8 cellular contexts compared by ENCODE assay signal in the genomic region with DNA sequence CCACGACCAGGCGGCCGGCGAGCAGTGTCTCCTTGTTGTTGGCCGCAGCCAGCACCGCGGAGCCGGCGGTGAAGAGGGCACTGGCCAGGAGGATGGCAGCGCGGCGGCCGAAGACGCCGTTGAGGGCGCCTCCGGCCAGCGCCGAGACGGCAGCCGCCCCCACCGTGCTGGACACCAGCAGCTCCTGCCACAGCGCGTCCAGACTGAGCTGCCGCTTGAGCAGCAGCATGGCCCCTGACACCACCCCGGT. TPM values are rescaled to one million over a fixed set of nuclear protein-coding genes. Genes with fewer than 3 reads are reported as not detected.
DNase-seq lines count a peak whose midpoint lies in the region; ATAC-seq, FAIRE-seq and TF ChIP-seq lines count a peak whose summit lies in the region.

No MANE protein-coding gene starts in this region.

- H3K27me3 Mint-ChIP-seq in CD4-positive, alpha-beta memory T cell, result peaks cover 3% of the 10 kb centered on the region in 2 donors
- peaks cover 18% of the 10 kb centered on the region for H3K27me3 Mint-ChIP-seq in nephron (ENCODE audit: low read depth)

- BruUV-seq in PC-3 (replicated peaks; lab: Mats Ljungman, UMichigan), result no TSS peak

- POLR2A ChIA-PET in CD4-positive, alpha-beta memory T cell (lab: Charles Lee; ENCODE audit: partially characterized antibody), result interaction anchor here (0.6 to 2.7 kb wide), 3 partner anchors 10 to 94 kb away, joined by 4 to 12 read pairs (median 4); no protein-coding TSS in a partner anchor
- POLR2A ChIA-PET in PC-3 (lab: Charles Lee; ENCODE audit: unreplicated experiment), result no interaction called here
- POLR2A ChIA-PET in HEK293T (lab: Yijun Ruan, JAX), result interaction anchor here (1.1 to 1.5 kb wide), 2 partner anchors 42 to 94 kb away, joined by 3 to 4 read pairs; no protein-coding TSS in a partner anchor

- FAIRE-seq in GM12891 (lab: Jason Lieb, UNC), result no peak

- no peaks in the 10 kb centered on the region for H3F3A ChIP-seq in PC-3 (ENCODE audit: low read length, unreplicated experiment)

- H3K27ac ChIP-seq in CD4-positive, alpha-beta memory T cell (ENCODE audit: low read depth, low read length), result peak overlapping the region; percentile 59
- no peak overlapping the region for H3K27ac ChIP-seq in PC-3 (ENCODE audit: low read length)

- peak overlapping the region; percentile 80 to 89 (median 85) for H3K4me3 Mint-ChIP-seq in CD4-positive, alpha-beta memory T cell
- H3K4me3 Mint-ChIP-seq in nephron, result peak overlapping the region; percentile 86 to 91 (median 88)

- peak; percentile 54 for ATAC-seq in PC-3

- H2AFZ ChIP-seq in PC-3 (ENCODE audit: low read length), result peak overlapping the region; percentile 95

- TF ChIP-seq POLR2A in GM12891 (IDR thresholded peaks at IDR 0.05; ENCODE audit: low read depth, low read length), result no peak

- intact Hi-C loops in CD4-positive, alpha-beta memory T cell (cut with micrococcal nuclease), result loop anchor here (5.0 kb wide), 2 partner anchors 423 to 483 kb away; no protein-coding TSS in a partner anchor
- intact Hi-C loops in PC-3 (cut with micrococcal nuclease), result no loop called here

- H3K79me2 ChIP-seq in PC-3 (ENCODE audit: low read length), result no peaks in the 10 kb centered on the region

- TF ChIP-seq CTCF in PC-3 (conservative IDR thresholded peaks at IDR 0.05; ENCODE audit: low read depth, low read length) (no peak), epithelial cell of esophagus (IDR thresholded peaks at IDR 0.05; ENCODE audit: insufficient read depth, low read depth, low read length, missing control alignments) (no peak), nephron (IDR thresholded peaks at IDR 0.05; ENCODE audit: unreplicated experiment in 3 of 3) (no peak)

- no peak overlapping the region for H3K27ac Mint-ChIP-seq in CD4-positive, alpha-beta memory T cell
- H3K27ac Mint-ChIP-seq in nephron, result no peak overlapping the region

- H3K9ac ChIP-seq in PC-3 (ENCODE audit: low read length), result peak overlapping the region; percentile 45; the same call in 1 of the 2 replicates

- H3K4me2 ChIP-seq in PC-3 (ENCODE audit: low read length), result peak overlapping the region; percentile 80

- H4K20me1 ChIP-seq in PC-3 (ENCODE audit: low read length), result no peaks in the 10 kb centered on the region

- no peaks in the 10 kb centered on the region for H3K36me3 ChIP-seq in CD4-positive, alpha-beta memory T cell (ENCODE audit: insufficient read depth, low read length)
- H3K36me3 ChIP-seq in H7 (replicated peaks; ENCODE audit: control insufficient read depth, insufficient read depth, low read length) (no peaks in the 10 kb centered on the region), PC-3 (ENCODE audit: low read depth, low read length) (no peaks in the 10 kb centered on the region)

- H3K9me3 ChIP-seq in CD4-positive, alpha-beta memory T cell (ENCODE audit: control insufficient read depth in 1 of 2, low read length in 2 of 2), result no peaks in the 10 kb centered on the region
- no peaks in the 10 kb centered on the region for H3K9me3 ChIP-seq in PC-3 (ENCODE audit: low read length)

- H3K4me1 Mint-ChIP-seq in CD4-positive, alpha-beta memory T cell, result peaks cover 20 to 44% (median 30%) of the 10 kb centered on the region in 4 donors
- H3K4me1 Mint-ChIP-seq in nephron, result peaks cover 16% of the 10 kb centered on the region

- H3K4me1 ChIP-seq in CD4-positive, alpha-beta memory T cell (ENCODE audit: insufficient read depth, low read length), result peaks cover 30% of the 10 kb centered on the region
- 0 out of 2 replicates have a peak, but pooled peaks cover 4% of the 10 kb centered on the region for H3K4me1 ChIP-seq in PC-3 (ENCODE audit: insufficient read depth, low read length)

- H3K9me2 ChIP-seq in PC-3 (replicated peaks; ENCODE audit: low read length), result no peaks in the 10 kb centered on the region

- peaks cover 0 to 8% of the 10 kb centered on the region in 2 donors for H3K36me3 Mint-ChIP-seq in CD4-positive, alpha-beta memory T cell
- no peaks in the 10 kb centered on the region for H3K36me3 Mint-ChIP-seq in nephron (ENCODE audit: low read depth)

- no peak for DNase-seq in CD4-positive, alpha-beta memory T cell
- DNase-seq in H7, result no peak
- DNase-seq in PC-3, result peak; percentile 26
- DNase-seq in epithelial cell of esophagus (ENCODE audit: low read depth), result no peak
- DNase-seq in HEK293T (ENCODE audit: extremely low spot score), result no peak
- DNase-seq in SHP77 (lab: John Stamatoyannopoulos, UW), result no peak
- no peak for DNase-seq in GM12891 (ENCODE audit: insufficient read length, low spot score)

- H3K27me3 ChIP-seq in CD4-positive, alpha-beta memory T cell (ENCODE audit: insufficient read depth, low read length), result no peaks in the 10 kb centered on the region
- peaks cover 2% of the 10 kb centered on the region; the same call in 1 of the 2 replicates for H3K27me3 ChIP-seq in H7 (ENCODE audit: control insufficient read depth, insufficient read depth, low read length)
- no peaks in the 10 kb centered on the region for H3K27me3 ChIP-seq in PC-3 (ENCODE audit: low read length)

- CTCF ChIA-PET in CD4-positive, alpha-beta memory T cell (lab: Charles Lee; ENCODE audit: partially characterized antibody), result interaction anchor here (2.2 to 9.5 kb wide), 3 partner anchors 10 to 94 kb away, joined by 5 to 185 read pairs (median 50); no protein-coding TSS in a partner anchor
- CTCF ChIA-PET in PC-3 (lab: Charles Lee), result interaction anchor here (0.5 kb wide), 1 partner anchor 1696 kb away, joined by 3 read pairs; no protein-coding TSS in a partner anchor
- CTCF ChIA-PET in HEK293T (lab: Yijun Ruan, JAX), result interaction anchor here (1.2 kb wide), 1 partner anchor 94 kb away, joined by 6 read pairs; no protein-coding TSS in a partner anchor

- H3K9me3 Mint-ChIP-seq in CD4-positive, alpha-beta memory T cell, result no peaks in the 10 kb centered on the region
- H3K9me3 Mint-ChIP-seq in nephron, result no peaks in the 10 kb centered on the region

- peak overlapping the region; percentile 25 to 59 for H3K4me3 ChIP-seq in CD4-positive, alpha-beta memory T cell (ENCODE audit: low read length in 2 of 2)
- peak overlapping the region; percentile 82 for H3K4me3 ChIP-seq in H7 (ENCODE audit: insufficient read depth, low read depth, low read length)
- H3K4me3 ChIP-seq in PC-3 (ENCODE audit: low read length), result peak overlapping the region; percentile 80
- H3K4me3 ChIP-seq in epithelial cell of esophagus (ENCODE audit: low read length), result peak overlapping the region; percentile 59

TF ChIP-seq in HEK293T, 16 proteins besides CTCF, POLR2A, EP300 and RAD21:
- TF ChIP-seq L3MBTL2 (conservative IDR thresholded peaks at IDR 0.05) (no peak), FOXM1 (IDR thresholded peaks at IDR 0.05; ENCODE audit: borderline replicate concordance) (no peak)

TF ChIP-seq in GM12891, 5 proteins besides CTCF, POLR2A, EP300 and RAD21:
- TF ChIP-seq POLR2AphosphoS5 (IDR thresholded peaks at IDR 0.05; ENCODE audit: low read depth, low read length), result no peak
- TF ChIP-seq TAF1 (IDR thresholded peaks at IDR 0.05; ENCODE audit: low read depth, low read length), result no peak
- TF ChIP-seq SPI1 (IDR thresholded peaks at IDR 0.05; ENCODE audit: low read depth, low read length), result no peak

RNA-seq across cellular contexts. Expression of a gene that starts 0.7 kb away (rescaled TPM):
- total RNA-seq in CD4-positive, alpha-beta memory T cell, result 1 to 10 TPM; 5.7 to 6.1 TPM
- 1 to 10 TPM; 2.3 to 2.8 TPM for polyA plus RNA-seq in CD4-positive, alpha-beta memory T cell
- 13.8 and 20.1 TPM in 2 replicates for total RNA-seq in H7 (2014; rRNA removed; shearing (Covaris generic))
- 3.2 and 3.4 TPM in 2 replicates for total RNA-seq in PC-3 (2014; rRNA removed)
- 0.10 TPM for polyA plus RNA-seq in GM12891 (2012; ENCODE audit: low read depth, missing spikeins)
